Comparison of ENCODE assay signal across 9 cellular contexts in genomic region chr13:28423010-28423409, GRCh38.
DNase-seq lines count a peak whose midpoint lies in the region; ATAC-seq lines count a peak whose summit lies in the region.
"Had no signal": no experiment of that assay in that cellular context is flagged by ENCODE, and none has a peak within 500 bp of the region (broad histone marks: within the 10 kb centered on the region; RNA-seq: fewer than 3 reads in every experiment).

No MANE protein-coding gene starts in this region.

- CTCF ChIA-PET in activated naive CD4-positive, alpha-beta T cell treated with anti-CD3 and anti-CD28 coated beads for 36 hours (lab: Charles Lee), result no interaction called here

- H3K36me3 Mint-ChIP-seq in activated naive CD4-positive, alpha-beta T cell treated with anti-CD3 and anti-CD28 coated beads for 36 hours (ENCODE audit: low read depth), result peaks cover 23% of the 10 kb centered on the region

- ATAC-seq in HG03175 (IDR thresholded peaks at IDR 0.05; ENCODE audit: unreplicated experiment) (peak; percentile 84), HG03442 (IDR thresholded peaks at IDR 0.05; ENCODE audit: unreplicated experiment) (no peak)

- H3K9me3 Mint-ChIP-seq in activated naive CD4-positive, alpha-beta T cell treated with anti-CD3 and anti-CD28 coated beads for 36 hours, result no peaks in the 10 kb centered on the region
- H3K9me3 Mint-ChIP-seq: CD4-positive, alpha-beta T cell had no signal

- DNase-seq in activated naive CD4-positive, alpha-beta T cell treated with anti-CD3 and anti-CD28 coated beads for 36 hours, result peak; percentile 8
- no peak for DNase-seq in activated naive CD4-positive, alpha-beta T cell treated with Interleukin-2 at 50 U/mL for 16 hours
- peak; percentile 3 for DNase-seq in activated gamma-delta T cell treated with anti-CD3 and anti-CD28 coated beads, Interleukin-2, amount 50 U/mL, for 16 hours (ENCODE audit: low read depth)
- DNase-seq in stimulated activated CD8-positive, alpha-beta memory T cell treated with anti-CD3 and anti-CD28 coated beads, Interleukin-4, amount 100 ng/mL, for 48 hours, result peak; percentile 47
- DNase-seq in COLO668 (lab: John Stamatoyannopoulos, UW; ENCODE audit: unreplicated experiment), result no peak
- no peak for DNase-seq in NCI-H2196 treated with DMSO at 0.1 percent for 48 hours (lab: John Stamatoyannopoulos, UW; ENCODE audit: unreplicated experiment)

- H3K27ac Mint-ChIP-seq in activated naive CD4-positive, alpha-beta T cell treated with anti-CD3 and anti-CD28 coated beads for 36 hours, result no peak overlapping the region
- H3K27ac Mint-ChIP-seq: CD4-positive, alpha-beta T cell had no signal

- no peak overlapping the region for H3K4me3 Mint-ChIP-seq in activated naive CD4-positive, alpha-beta T cell treated with anti-CD3 and anti-CD28 coated beads for 36 hours
- H3K4me3 Mint-ChIP-seq: CD4-positive, alpha-beta T cell had no signal

- H3K4me1 Mint-ChIP-seq in activated naive CD4-positive, alpha-beta T cell treated with anti-CD3 and anti-CD28 coated beads for 36 hours (ENCODE audit: low read depth), result peaks cover 12% of the 10 kb centered on the region

- intact Hi-C loops in activated naive CD4-positive, alpha-beta T cell treated with anti-CD3 and anti-CD28 coated beads for 36 hours (cut with micrococcal nuclease), result no loop called here

- H3K27me3 Mint-ChIP-seq in activated naive CD4-positive, alpha-beta T cell treated with anti-CD3 and anti-CD28 coated beads for 36 hours (ENCODE audit: low read depth), result peaks cover 2% of the 10 kb centered on the region
- H3K27me3 Mint-ChIP-seq: CD4-positive, alpha-beta T cell had no signal

Comparison
In these comparisons a context has a peak if more than half of its experiments do, and no peak if none do; other contexts are left out.
1. DNase-seq: peak in activated naive CD4-positive, alpha-beta T cell treated with anti-CD3 and anti-CD28 coated beads for 36 hours (single experiment), activated gamma-delta T cell treated with anti-CD3 and anti-CD28 coated beads, Interleukin-2, amount 50 U/mL, for 16 hours (single experiment) and stimulated activated CD8-positive, alpha-beta memory T cell treated with anti-CD3 and anti-CD28 coated beads, Interleukin-4, amount 100 ng/mL, for 48 hours (single experiment); none in activated naive CD4-positive, alpha-beta T cell treated with Interleukin-2 at 50 U/mL for 16 hours (single experiment), COLO668 (single experiment) and NCI-H2196 treated with DMSO at 0.1 percent for 48 hours (single experiment).